Comparison of ENCODE assay signal across 8 cellular contexts in the genomic region with DNA sequence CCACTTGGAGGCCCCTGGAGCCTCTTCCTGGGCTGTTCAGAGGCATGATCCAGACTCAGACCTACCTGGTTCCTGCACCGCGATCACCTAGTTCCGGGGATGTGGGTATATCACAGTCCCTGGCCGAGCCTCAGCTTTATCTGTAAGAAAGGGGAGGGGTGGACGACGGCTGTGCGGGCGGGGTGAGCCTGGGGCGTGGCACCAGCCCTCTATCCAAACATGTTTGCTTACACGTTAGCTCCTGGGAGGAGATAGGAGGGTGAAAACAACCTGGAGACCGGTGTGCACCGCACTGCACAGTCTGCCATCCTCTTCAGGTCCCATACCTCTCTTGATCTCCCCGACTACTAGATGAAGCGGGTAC. TPM values are rescaled to one million over a fixed set of nuclear protein-coding genes. Genes with fewer than 3 reads are reported as not detected.
DNase-seq lines count a peak whose midpoint lies in the region; ATAC-seq, FAIRE-seq and TF ChIP-seq lines count a peak whose summit lies in the region.

No MANE protein-coding gene starts in this region.

- peak overlapping the region; percentile 93 to 98 for H3K4me2 ChIP-seq in H1 (ENCODE audit: insufficient read depth in 1 of 2, low read depth in 2 of 2, low read length in 2 of 2)

- H3K18ac ChIP-seq in H1 (ENCODE audit: extremely low read depth, low read length): no peak overlapping the region

- H2BK12ac ChIP-seq in H1 (ENCODE audit: low read depth, low read length): peak overlapping the region; percentile 27; the same call in 1 of the 2 replicates

- H3K36me3 Mint-ChIP-seq in CD4-positive, CD25-positive, alpha-beta regulatory T cell: no peaks in the 10 kb centered on the region
- peaks cover 8% of the 10 kb centered on the region for H3K36me3 Mint-ChIP-seq in nephron progenitor cell (ENCODE audit: low read depth)

- no peak overlapping the region for H2BK120ac ChIP-seq in H1 (replicated peaks; ENCODE audit: low read depth, low read length)

- 81% methylated on average over 14 of the region's 14 CpGs; no CpG with 5 or more reads in 1 of the 2 experiments for WGBS in H1 (ENCODE audit: extremely low coverage in 1 of 2, insufficient coverage in 1 of 2, insufficient read length in 1 of 2, insufficient replicate concordance in 2 of 2, low coverage in 1 of 2, low lambda C conversion rate in 2 of 2, missing lambda C conversion rate in 1 of 2), 2 experiments

- H3K23ac ChIP-seq in H1 (ENCODE audit: insufficient read length): no peak overlapping the region

- peak overlapping the region; percentile 19 for H3K4ac ChIP-seq in H1 (replicated peaks; ENCODE audit: insufficient read length, low read depth, low read length)

- peaks cover 15% of the 10 kb centered on the region for H3K4me1 ChIP-seq in CD4-positive, CD25-positive, alpha-beta regulatory T cell (ENCODE audit: control insufficient read depth, insufficient read depth, low read length, poor library complexity, severe bottlenecking)
- H3K4me1 ChIP-seq in NT2/D1 (ENCODE audit: insufficient read depth, insufficient read length) (peaks cover 16% of the 10 kb centered on the region), H1 (replicated peaks in 1 of 4; ENCODE audit: control insufficient read depth in 3 of 4, insufficient read depth in 4 of 4, low read length in 3 of 4) (peaks cover 0 to 16% (median 11%) of the 10 kb centered on the region in 4 experiments; a peak in 6 of 7 replicates)

- H3K4me3 ChIP-seq in CD4-positive, CD25-positive, alpha-beta regulatory T cell (ENCODE audit: low read depth, low read length): no peak overlapping the region
- H3K4me3 ChIP-seq in NT2/D1 (ENCODE audit: insufficient read length, low read depth) (peak overlapping the region; percentile 67), H1 (ENCODE audit: extremely low read depth in 1 of 4, insufficient read depth in 2 of 4, low read depth in 3 of 4, low read length in 4 of 4) (peak overlapping the region; percentile 67 to 92 (median 68); a peak in 7 of 8 replicates)

- no peak overlapping the region for H4K5ac ChIP-seq in H1 (ENCODE audit: insufficient read length, low read depth, low read length)

- H3K14ac ChIP-seq in H1 (ENCODE audit: insufficient read length): no peak overlapping the region

- peak overlapping the region; percentile 62 for H3K27ac ChIP-seq in CD4-positive, CD25-positive, alpha-beta regulatory T cell (ENCODE audit: insufficient read depth, low read length, poor library complexity, severe bottlenecking)
- H3K27ac ChIP-seq in H1 (ENCODE audit: low read depth, low read length): no peak overlapping the region

- H3K23me2 ChIP-seq in H1 (ENCODE audit: low read depth, low read length): peaks cover 12% of the 10 kb centered on the region; the same call in 1 of the 2 replicates

- H4K20me1 ChIP-seq in H1 (replicated peaks in 1 of 2; ENCODE audit: control insufficient read depth in 1 of 2, insufficient read depth in 2 of 2, low read length in 2 of 2): peaks cover 0 to 1% of the 10 kb centered on the region in 2 experiments

- no peaks in the 10 kb centered on the region for H3K79me2 ChIP-seq in H1 (ENCODE audit: control insufficient read depth in 1 of 2, insufficient read depth in 2 of 2, low read length in 2 of 2)

- no peak for TF ChIP-seq RAD21 in H1 (IDR thresholded peaks at IDR 0.05 in 1 of 2, conservative IDR thresholded peaks at IDR 0.05 in 1 of 2; ENCODE audit: low read depth in 2 of 2, low read length in 2 of 2)

- no peaks in the 10 kb centered on the region for H3K27me3 Mint-ChIP-seq in CD4-positive, CD25-positive, alpha-beta regulatory T cell
- H3K27me3 Mint-ChIP-seq in nephron progenitor cell (ENCODE audit: low read depth, poor library complexity): no peaks in the 10 kb centered on the region

- H3K9ac ChIP-seq in NT2/D1 (ENCODE audit: insufficient read length, low read depth) (peak overlapping the region; percentile 81), H1 (replicated peaks in 1 of 4; ENCODE audit: extremely low read depth in 1 of 4, low read depth in 3 of 4, low read length in 3 of 4) (peak overlapping the region in 1 of 4 experiments; percentile 19; a peak in 1 of 7 replicates)

- FAIRE-seq in H1 (lab: Jason Lieb, UNC): no peak

- CTCF ChIA-PET in H1 (lab: Charles Lee; ENCODE audit: partially characterized antibody): interaction anchor here (0.7 to 3.4 kb wide), 6 partner anchors 9 to 422 kb away, joined by 3 to 21 read pairs (median 4); no protein-coding TSS in a partner anchor

- no peak overlapping the region for H4K8ac ChIP-seq in H1 (ENCODE audit: extremely low read depth, insufficient read depth, low read length)

- no peak overlapping the region for H2AFZ ChIP-seq in H1 (ENCODE audit: low read length)

- POLR2A ChIA-PET in H1 (lab: Charles Lee; ENCODE audit: partially characterized antibody): interaction anchor here (0.6 to 1.6 kb wide), 2 partner anchors 10 to 163 kb away, joined by 3 to 8 read pairs; no protein-coding TSS in a partner anchor

- H2BK15ac ChIP-seq in H1 (ENCODE audit: low read length): no peak overlapping the region

- no peaks in the 10 kb centered on the region for H3K36me3 ChIP-seq in CD4-positive, CD25-positive, alpha-beta regulatory T cell (ENCODE audit: control insufficient read depth, insufficient read depth, low read length)
- H3K36me3 ChIP-seq in NT2/D1 (ENCODE audit: insufficient read depth, insufficient read length, low read length) (peaks cover 25% of the 10 kb centered on the region), H1 (ENCODE audit: control insufficient read depth in 2 of 4, insufficient read depth in 4 of 4, low read length in 3 of 4) (peaks cover 0 to 13% (median 6%) of the 10 kb centered on the region in 4 experiments; a peak in 6 of 8 replicates)

- TF ChIP-seq CTCF in H1 (IDR thresholded peaks at IDR 0.05; ENCODE audit: control extremely low read depth in 1 of 3, insufficient read depth in 1 of 3, low read depth in 1 of 3, low read length in 3 of 3) (no peak), nephron progenitor cell (IDR thresholded peaks at IDR 0.05) (no peak)

- H3K27me3 ChIP-seq in CD4-positive, CD25-positive, alpha-beta regulatory T cell (ENCODE audit: control insufficient read depth, insufficient read depth, low read length): no peaks in the 10 kb centered on the region
- H3K27me3 ChIP-seq in NT2/D1 (ENCODE audit: insufficient read depth, insufficient read length): no peaks in the 10 kb centered on the region
- no peaks in the 10 kb centered on the region for H3K27me3 ChIP-seq in H1 (replicated peaks in 1 of 4; ENCODE audit: control insufficient read depth in 3 of 4, extremely low read depth in 1 of 4, insufficient read depth in 3 of 4, low read length in 3 of 4)

- no peak overlapping the region for H3K56ac ChIP-seq in H1 (replicated peaks; ENCODE audit: insufficient read length, low read depth, low read length)

- H3K27ac Mint-ChIP-seq in CD4-positive, CD25-positive, alpha-beta regulatory T cell: peak overlapping the region in 1 of 3 donors; percentile 27
- no peak overlapping the region for H3K27ac Mint-ChIP-seq in nephron progenitor cell

- peak in 1 of 3 donors; percentile 21 for DNase-seq in CD4-positive, CD25-positive, alpha-beta regulatory T cell
- DNase-seq in NT2/D1 (ENCODE audit: low read depth, low spot score): no peak
- no peak for DNase-seq in H1 (ENCODE audit: low read depth in 1 of 2, low spot score in 2 of 2)
- no peak for DNase-seq in nephron progenitor cell
- DNase-seq in RPMI8226: no peak
- no peak for DNase-seq in NCI-H187 treated with DMSO at 0.1 percent for 48 hours (lab: John Stamatoyannopoulos, UW)
- DNase-seq in NOMO-1 treated with dmso at 0.1 percent for 144 hours (lab: John Stamatoyannopoulos, UW; ENCODE audit: unreplicated experiment): no peak
- DNase-seq in NCI-H2107 treated with DMSO at 0.1 percent for 48 hours (lab: John Stamatoyannopoulos, UW; ENCODE audit: unreplicated experiment): no peak

- H3K4me3 Mint-ChIP-seq in CD4-positive, CD25-positive, alpha-beta regulatory T cell: peak overlapping the region; percentile 73 to 87 (median 78)
- H3K4me3 Mint-ChIP-seq in nephron progenitor cell: peak overlapping the region; percentile 82

- no peak for TF ChIP-seq EP300 in H1 (IDR thresholded peaks at IDR 0.05; ENCODE audit: borderline replicate concordance in 1 of 2, low read depth in 2 of 2, low read length in 2 of 2)

- no peak overlapping the region for H2AK5ac ChIP-seq in H1 (ENCODE audit: low read depth, low read length)

- H4K91ac ChIP-seq in H1 (replicated peaks; ENCODE audit: insufficient read length, low read length): no peak overlapping the region

- peaks cover 0 to 26% (median 6%) of the 10 kb centered on the region in 4 donors for H3K4me1 Mint-ChIP-seq in CD4-positive, CD25-positive, alpha-beta regulatory T cell
- peaks cover 52% of the 10 kb centered on the region for H3K4me1 Mint-ChIP-seq in nephron progenitor cell

- H2BK20ac ChIP-seq in H1 (ENCODE audit: low read length): no peak overlapping the region

- no peak for TF ChIP-seq POLR2A in H1 (IDR thresholded peaks at IDR 0.05; ENCODE audit: control extremely low read depth in 1 of 2, low read depth in 2 of 2, low read length in 2 of 2)

- no peaks in the 10 kb centered on the region for H3K9me3 ChIP-seq in CD4-positive, CD25-positive, alpha-beta regulatory T cell (ENCODE audit: control insufficient read depth in 2 of 2, low read length in 2 of 2)
- H3K9me3 ChIP-seq in NT2/D1 (ENCODE audit: insufficient read depth, low read length) (no peaks in the 10 kb centered on the region), H1 (ENCODE audit: insufficient read depth in 2 of 2, low read depth in 1 of 2, low read length in 1 of 2) (no peaks in the 10 kb centered on the region)

- no peak for ATAC-seq in CD4-positive, CD25-positive, alpha-beta regulatory T cell (ENCODE audit: low read depth in 2 of 2)

- H3K79me1 ChIP-seq in H1 (ENCODE audit: low read depth, low read length): peaks cover 5% of the 10 kb centered on the region; the same call in 1 of the 2 replicates

- no peak overlapping the region for H2BK5ac ChIP-seq in H1 (ENCODE audit: low read depth, low read length)

- peaks cover 0 to 1% (median 0%) of the 10 kb centered on the region in 7 donors for H3K9me3 Mint-ChIP-seq in CD4-positive, CD25-positive, alpha-beta regulatory T cell
- no peaks in the 10 kb centered on the region for H3K9me3 Mint-ChIP-seq in nephron progenitor cell

TF ChIP-seq in H1, 55 proteins besides CTCF, POLR2A, EP300 and RAD21 (continues in another document):
- no peak for TF ChIP-seq HDAC2 (IDR thresholded peaks at IDR 0.05; ENCODE audit: borderline replicate concordance in 1 of 2, low read depth in 2 of 2, low read length in 2 of 2)

RNA-seq across cellular contexts. Expression of gene ANKRD9, which starts 1.2 kb away (rescaled TPM):
- total RNA-seq in CD4-positive, CD25-positive, alpha-beta regulatory T cell: 7.1 TPM
- 1 to 10 TPM in 2 of 4 donors, under 1 TPM in 2; 0.69 to 2.3 (median 1.4) TPM for polyA plus RNA-seq in CD4-positive, CD25-positive, alpha-beta regulatory T cell
- total RNA-seq in H1 (2021; fragmentation: NEBNext Ultra II Directional; extraction: Animal tissue kit (Norgen Biotek cat#: 25700)): 35.0 and 37.0 TPM in 2 replicates
- 41.8 and 47.5 TPM in 2 replicates for polyA plus RNA-seq in H1 (2011; rRNA removed)
- polyA plus RNA-seq in H1 (2011; cell fraction: cytosol; rRNA removed): 59.7 TPM
- 105 TPM for polyA plus RNA-seq in H1 (2011; cell fraction: nucleus; rRNA removed)
- polyA plus RNA-seq in H1 (2012, experiment 1 of 2): 16.8 to 27.7 TPM (median 25.7 TPM) in 4 replicates
- polyA plus RNA-seq in H1 (2012, experiment 2 of 2): 11.8 TPM
- 20.3 TPM for polyA plus RNA-seq in H1 (2013, experiment 1 of 2)
- 18.9 TPM for polyA plus RNA-seq in H1 (2013, experiment 2 of 2)
- 7.0 and 8.6 TPM in 2 replicates for polyA minus RNA-seq in H1 (2011; rRNA and poly(A)+ RNA removed)
- 22.1 TPM for polyA minus RNA-seq in H1 (2011; cell fraction: cytosol; rRNA and poly(A)+ RNA removed)
- polyA minus RNA-seq in H1 (2011; cell fraction: nucleus; rRNA and poly(A)+ RNA removed): 26.5 TPM
